8 cellular contexts compared by ENCODE assay signal in the genomic region with DNA sequence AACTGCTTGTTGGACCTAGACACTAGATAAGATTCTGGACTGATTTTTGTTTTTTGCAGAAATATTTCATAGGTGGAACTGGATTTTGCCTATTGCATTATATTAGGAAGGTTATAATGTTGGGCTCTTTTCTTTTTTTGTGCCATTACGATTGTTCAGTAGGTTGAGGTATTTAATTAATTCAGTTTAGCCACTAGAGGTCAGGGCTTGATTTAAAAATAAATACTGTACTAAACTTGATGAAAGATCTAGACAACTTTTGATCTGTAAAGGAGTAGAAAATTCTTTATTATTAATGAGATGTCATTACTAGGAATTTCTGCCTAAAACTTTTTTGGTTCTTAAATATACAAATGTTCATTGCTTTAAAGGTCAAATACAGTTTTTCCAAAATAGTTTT. TPM values are rescaled to one million over a fixed set of nuclear protein-coding genes. Genes with fewer than 3 reads are reported as not detected.
DNase-seq lines count a peak whose midpoint lies in the region; ATAC-seq and TF ChIP-seq lines count a peak whose summit lies in the region.

No MANE protein-coding gene starts in this region.

- H3K4me2 ChIP-seq in Loucy (ENCODE audit: low read depth, low read length, poor library complexity, severe bottlenecking): no peak overlapping the region

- H2AFZ ChIP-seq in Loucy (ENCODE audit: low read length): peak overlapping the region; percentile 61; the same call in 1 of the 2 replicates

- DNase-seq in ELR (ENCODE audit: low read depth) (peak; percentile 57), astrocyte of the hippocampus (ENCODE audit: low read depth, low spot score) (peak; percentile 41), right lobe of liver (no peak), cerebellar nuclear complex (lab: John Stamatoyannopoulos, UW) (no peak), Calu3 (no peak)
- DNase-seq in activated T-cell treated with anti-CD3 and anti-CD28 coated beads, Interleukin-2, amount 50 U/mL, for 24 hours: no peak
- no peak for DNase-seq in stimulated activated naive CD4-positive, alpha-beta T cell treated with Interleukin-2 at 50 U/mL for 16 hours (lab: John Stamatoyannopoulos, UW)

- H3K9ac ChIP-seq in Loucy (ENCODE audit: low read depth, low read length, poor library complexity, severe bottlenecking): no peak overlapping the region

- H3K9me3 ChIP-seq in Loucy (ENCODE audit: insufficient read depth, low read depth, low read length) (no peaks in the 10 kb centered on the region), right lobe of liver (no peaks in the 10 kb centered on the region)

- H3K4me1 ChIP-seq in Loucy (ENCODE audit: insufficient read depth, low read length, poor library complexity, severe bottlenecking): peaks cover 11% of the 10 kb centered on the region
- no peaks in the 10 kb centered on the region for H3K4me1 ChIP-seq in right lobe of liver

- H3K4me3 Mint-ChIP-seq in activated T-cell treated with anti-CD3 and anti-CD28 coated beads, Interleukin-2, amount 50 U/mL, for 24 hours: no peak overlapping the region
- H3K4me3 Mint-ChIP-seq in Calu3 (ENCODE audit: low read depth, unreplicated experiment): no peak overlapping the region

- H3F3A ChIP-seq in Loucy (ENCODE audit: low read depth): no peaks in the 10 kb centered on the region

- no peaks in the 10 kb centered on the region for H3K4me1 Mint-ChIP-seq in activated T-cell treated with anti-CD3 and anti-CD28 coated beads, Interleukin-2, amount 50 U/mL, for 24 hours (ENCODE audit: low read depth)
- H3K4me1 Mint-ChIP-seq in Calu3 (ENCODE audit: low read depth, unreplicated experiment): no peaks in the 10 kb centered on the region

- CTCF ChIA-PET in Calu3 (lab: Charles Lee): no interaction called here

- no peaks in the 10 kb centered on the region for H4K20me1 ChIP-seq in Loucy (ENCODE audit: insufficient read depth, low read length, poor library complexity, severe bottlenecking)

- intact Hi-C loops in right lobe of liver (cut with DNase I) (no loop called here), Calu3 (cut with micrococcal nuclease; ENCODE audit: unreplicated experiment) (loop anchor here (2.0 to 5.0 kb wide), 2 partner anchors 528 to 792 kb away; no protein-coding TSS in a partner anchor)

- peaks cover 5% of the 10 kb centered on the region for H3K27me3 Mint-ChIP-seq in activated T-cell treated with anti-CD3 and anti-CD28 coated beads, Interleukin-2, amount 50 U/mL, for 24 hours
- H3K27me3 Mint-ChIP-seq in Calu3 (ENCODE audit: unreplicated experiment): no peaks in the 10 kb centered on the region

- H3K27ac Mint-ChIP-seq in activated T-cell treated with anti-CD3 and anti-CD28 coated beads, Interleukin-2, amount 50 U/mL, for 24 hours: no peak overlapping the region
- no peak overlapping the region for H3K27ac Mint-ChIP-seq in Calu3 (ENCODE audit: unreplicated experiment)

- H3K27ac ChIP-seq in right lobe of liver: no peak overlapping the region

- no peak for TF ChIP-seq POLR2A in right lobe of liver (IDR thresholded peaks at IDR 0.05)

- no peaks in the 10 kb centered on the region for H3K36me3 Mint-ChIP-seq in activated T-cell treated with anti-CD3 and anti-CD28 coated beads, Interleukin-2, amount 50 U/mL, for 24 hours (ENCODE audit: low read depth)
- no peaks in the 10 kb centered on the region for H3K36me3 Mint-ChIP-seq in Calu3 (ENCODE audit: insufficient read depth, unreplicated experiment)

- ATAC-seq in right lobe of liver: peak; percentile 60 to 64 (median 64)

- BruUV-seq in Calu3 (replicated peaks; lab: Mats Ljungman, UMichigan): no TSS peak

- H3K9me3 Mint-ChIP-seq in activated T-cell treated with anti-CD3 and anti-CD28 coated beads, Interleukin-2, amount 50 U/mL, for 24 hours: no peaks in the 10 kb centered on the region
- H3K9me3 Mint-ChIP-seq in Calu3 (ENCODE audit: low read depth, unreplicated experiment): no peaks in the 10 kb centered on the region

- H3K36me3 ChIP-seq in Loucy (ENCODE audit: insufficient read depth, low read length) (no peaks in the 10 kb centered on the region), right lobe of liver (no peaks in the 10 kb centered on the region)

- 3% methylated on average over 1 of the region's 1 CpG for WGBS in right lobe of liver (ENCODE audit: insufficient coverage, low coverage, low lambda C conversion rate, missing lambda C conversion rate)

- H3K9me2 ChIP-seq in Loucy (replicated peaks; ENCODE audit: low read depth, low read length): no peaks in the 10 kb centered on the region

- H3K4me3 ChIP-seq in Loucy (ENCODE audit: low read length, poor library complexity, severe bottlenecking): no peak overlapping the region
- no peak overlapping the region for H3K4me3 ChIP-seq in right lobe of liver

- H3K79me2 ChIP-seq in Loucy (ENCODE audit: insufficient read depth, low read length): no peaks in the 10 kb centered on the region

- H3K27me3 ChIP-seq in Loucy (ENCODE audit: insufficient read depth, low read length, poor library complexity, severe bottlenecking) (no peaks in the 10 kb centered on the region), right lobe of liver (no peaks in the 10 kb centered on the region)

- peak; percentile 62 for TF ChIP-seq CTCF in Loucy (conservative IDR thresholded peaks at IDR 0.05; ENCODE audit: low read length)
- peak; percentile 48 to 51 (median 50) for TF ChIP-seq CTCF in right lobe of liver (IDR thresholded peaks at IDR 0.05)
- no peak for TF ChIP-seq CTCF in Calu3 (IDR thresholded peaks at IDR 0.05; ENCODE audit: unreplicated experiment)

RNA-seq across cellular contexts. Expression of gene SUPT20H, which starts 15.2 kb away (rescaled TPM):
- total RNA-seq in right lobe of liver: 10 to 100 TPM; 14.0 to 18.1 (median 16.1) TPM
- total RNA-seq in Calu3 (2022): 55.3 and 56.0 TPM in 2 replicates

RNA-seq across cellular contexts. Expression of gene CSNK1A1L, which starts 30.8 kb away (rescaled TPM):
- total RNA-seq in right lobe of liver: not detected
- total RNA-seq in Calu3 (2022): not detected in 2 replicates

Comparison
In these comparisons a context has a peak if more than half of its experiments do, and no peak if none do; other contexts are left out.
1. DNase-seq: peak in ELR (single experiment) and astrocyte of the hippocampus (single experiment); none in right lobe of liver (0 of 3), activated T-cell treated with anti-CD3 and anti-CD28 coated beads, Interleukin-2, amount 50 U/mL, for 24 hours (single experiment), stimulated activated naive CD4-positive, alpha-beta T cell treated with Interleukin-2 at 50 U/mL for 16 hours (single experiment), cerebellar nuclear complex (0 of 2) and Calu3 (single experiment).